Comparison of ENCODE assay signal across 15 cellular contexts in genomic region chr9:90965141-90965910, GRCh38.
DNase-seq lines count a peak whose midpoint lies in the region; ATAC-seq and TF ChIP-seq lines count a peak whose summit lies in the region.
"Had no signal": no experiment of that assay in that cellular context is flagged by ENCODE, and none has a peak within 500 bp of the region (broad histone marks: within the 10 kb centered on the region; RNA-seq: fewer than 3 reads in every experiment).

No MANE protein-coding gene starts in this region.

- peaks cover 7% of the 10 kb centered on the region for H3K9me3 Mint-ChIP-seq in T-helper 2 cell treated with Interferon-gamma antibody and Interleukin-4, amounts not matched to agents 5 μg/mL and 100 μg/mL, for 36 hours

- ATAC-seq in GM21825 (IDR thresholded peaks at IDR 0.05; ENCODE audit: unreplicated experiment) (no peak), HG02623 (IDR thresholded peaks at IDR 0.05; ENCODE audit: unreplicated experiment) (no peak)
- ATAC-seq: activated naive CD4-positive, alpha-beta T cell treated with anti-CD3 and anti-CD28 coated beads, Interleukin-2, amount 50 U/mL, for 72 hours had no signal

- H3K4me1 ChIP-seq in esophagus squamous epithelium (peaks cover 10 to 52% (median 20%) of the 10 kb centered on the region in 3 donors), rectal smooth muscle tissue (ENCODE audit: control insufficient read depth, insufficient read depth, low read length) (peaks cover 6% of the 10 kb centered on the region)
- H3K4me1 ChIP-seq: pancreas, SJCRH30 had no signal

- intact Hi-C loops in esophagus squamous epithelium (cut with DNase I) = no loop called here

- no peaks in the 10 kb centered on the region for H3K9me3 ChIP-seq in esophagus squamous epithelium
- H3K9me3 ChIP-seq: MG63, pancreas, SJCRH30, tibial artery had no signal

- TF ChIP-seq CTCF in esophagus squamous epithelium (IDR thresholded peaks at IDR 0.05) = no peak

- H3K36me3 ChIP-seq in esophagus squamous epithelium = no peaks in the 10 kb centered on the region
- no peaks in the 10 kb centered on the region for H3K36me3 ChIP-seq in rectal smooth muscle tissue (ENCODE audit: control insufficient read depth, insufficient read depth, low read length)
- H3K36me3 ChIP-seq: MG63, pancreas, SJCRH30, tibial artery had no signal

- peaks cover 40% of the 10 kb centered on the region for H3K4me1 Mint-ChIP-seq in T-helper 2 cell treated with Interferon-gamma antibody and Interleukin-4, amounts not matched to agents 5 μg/mL and 100 μg/mL, for 36 hours (ENCODE audit: low read depth)

- H3K27me3 Mint-ChIP-seq in T-helper 2 cell treated with Interferon-gamma antibody and Interleukin-4, amounts not matched to agents 5 μg/mL and 100 μg/mL, for 36 hours (ENCODE audit: low read depth) = no peaks in the 10 kb centered on the region

- TF ChIP-seq POLR2A in esophagus squamous epithelium (IDR thresholded peaks at IDR 0.05) = no peak

- peak overlapping the region; percentile 36 to 79 (median 66) for H3K27ac ChIP-seq in esophagus squamous epithelium
- peak overlapping the region; percentile 83 for H3K27ac ChIP-seq in rectal smooth muscle tissue (ENCODE audit: low read depth, low read length)
- H3K27ac ChIP-seq: pancreas, SJCRH30 had no signal

- H3K9ac ChIP-seq in rectal smooth muscle tissue (ENCODE audit: low read length) = peak overlapping the region; percentile 25

- peaks cover 8% of the 10 kb centered on the region for H3K36me3 Mint-ChIP-seq in T-helper 2 cell treated with Interferon-gamma antibody and Interleukin-4, amounts not matched to agents 5 μg/mL and 100 μg/mL, for 36 hours (ENCODE audit: low read depth)
- H3K36me3 Mint-ChIP-seq: activated naive CD4-positive, alpha-beta T cell treated with anti-CD3 and anti-CD28 coated beads, Interleukin-2, amount 50 U/mL, for 72 hours had no signal

- H3K27me3 ChIP-seq in esophagus squamous epithelium (peaks cover 0 to 3% (median 0%) of the 10 kb centered on the region in 4 donors), rectal smooth muscle tissue (ENCODE audit: control insufficient read depth, insufficient read depth, low read length) (no peaks in the 10 kb centered on the region)
- H3K27me3 ChIP-seq: MG63, pancreas, SJCRH30 had no signal

- peak overlapping the region in 1 of 4 donors; percentile 22 for H3K4me3 ChIP-seq in esophagus squamous epithelium
- H3K4me3 ChIP-seq in rectal smooth muscle tissue (ENCODE audit: low read length) = peak overlapping the region; percentile 49
- H3K4me3 ChIP-seq: lung, MG63, pancreas, SJCRH30 had no signal

- DNase-seq in DMS79 (lab: John Stamatoyannopoulos, UW) = peak; percentile 47
- DNase-seq in T-helper 2 cell treated with Interferon-gamma antibody and Interleukin-4, amounts not matched to agents 5 μg/mL and 100 μg/mL, for 36 hours (ENCODE audit: low spot score) = no peak
- DNase-seq in esophagus squamous epithelium (lab: John Stamatoyannopoulos, UW) = no peak
- DNase-seq in cortex of kidney (lab: John Stamatoyannopoulos, UW) = no peak
- DNase-seq in RPMI8226 = no peak
- DNase-seq: MG63; pancreas; SJCRH30; stimulated activated CD4-positive, alpha-beta T cell treated with anti-CD3 and anti-CD28 coated beads, Interleukin-15, amount 100 ng/mL, for 24 hours had no signal

- WGBS in esophagus squamous epithelium, 2 donors = 43 to 78% methylated on average over 8 to 14 of the region's 14 CpGs

- H3K27ac Mint-ChIP-seq in T-helper 2 cell treated with Interferon-gamma antibody and Interleukin-4, amounts not matched to agents 5 μg/mL and 100 μg/mL, for 36 hours = peak overlapping the region; percentile 59

- H3K4me3 Mint-ChIP-seq in T-helper 2 cell treated with Interferon-gamma antibody and Interleukin-4, amounts not matched to agents 5 μg/mL and 100 μg/mL, for 36 hours = peak overlapping the region; percentile 42
